In genomic region chr7:93245525-93246432, GRCh38 we compare ENCODE assay signal across 8 cellular contexts. TPM values are rescaled to one million over a fixed set of nuclear protein-coding genes. Genes with fewer than 3 reads are reported as not detected.
A peak's percentile ranks its signal among the peaks of the same experiment; 100 is the strongest.
DNase-seq lines count a peak whose midpoint lies in the region; ATAC-seq and TF ChIP-seq lines count a peak whose summit lies in the region.

No MANE protein-coding gene starts in this region.

- in situ Hi-C loops in KBM-7 (cut with MboI; ENCODE audit: low pct_unique_long_range_greater_than_20kb, low sequenced_read_pairs): no loop called here
- in situ Hi-C loops in gastrocnemius medialis (cut with MboI; ENCODE audit: low sequenced_read_pairs in 4 of 4): loop anchor here in 1 of 4 donors (25.0 kb wide), 1 partner anchor 767 kb away; the partner anchor contains the start of gene BET1

- H3K4me1 ChIP-seq in gastrocnemius medialis (peaks cover 3% of the 10 kb centered on the region in 2 donors), right cardiac atrium (ENCODE audit: control insufficient read depth, insufficient read depth, low read length) (no peaks in the 10 kb centered on the region)

- intact Hi-C loops in gastrocnemius medialis (cut with DNase I; ENCODE audit: low total_unique reads) (no loop called here), right cardiac atrium (cut with DNase I) (no loop called here)

- H3K27ac ChIP-seq in gastrocnemius medialis (no peak overlapping the region), right cardiac atrium (ENCODE audit: low read length) (no peak overlapping the region)

- TF ChIP-seq POLR2A in gastrocnemius medialis (IDR thresholded peaks at IDR 0.05): no peak

- peak in 4 of 5 experiments; percentile 14 to 67 (median 52) for TF ChIP-seq CTCF in gastrocnemius medialis (IDR thresholded peaks at IDR 0.05 in 4 of 5, conservative IDR thresholded peaks at IDR 0.05 in 1 of 5)

- WGBS in right cardiac atrium: 51% methylated on average over 9 of the region's 9 CpGs

- DNase-seq in D341Med (ENCODE audit: low spot score) (peak; percentile 22), KBM-7 (peak; percentile 38), SW480 (ENCODE audit: low spot score) (peak; percentile 62), foreskin melanocyte (peak; percentile 22), gastrocnemius medialis (no peak), HPDE6-E6E7 (ENCODE audit: extremely low spot score) (no peak), right cardiac atrium (no peak)

- no peaks in the 10 kb centered on the region for H3K36me3 ChIP-seq in gastrocnemius medialis

- H3K4me3 ChIP-seq in gastrocnemius medialis: peak overlapping the region in 1 of 4 donors; percentile 6
- H3K4me3 ChIP-seq in right cardiac atrium (ENCODE audit: low read length): no peak overlapping the region

- ATAC-seq in gastrocnemius medialis: no peak
- ATAC-seq in GM19452 (IDR thresholded peaks at IDR 0.05; ENCODE audit: unreplicated experiment): no peak
- ATAC-seq in right cardiac atrium: no peak

- H3K27me3 ChIP-seq in gastrocnemius medialis (no peaks in the 10 kb centered on the region), right cardiac atrium (ENCODE audit: control insufficient read depth, insufficient read depth) (no peaks in the 10 kb centered on the region)

- H3K9me3 ChIP-seq in gastrocnemius medialis (no peaks in the 10 kb centered on the region), right cardiac atrium (ENCODE audit: control insufficient read depth, low read length) (no peaks in the 10 kb centered on the region)

RNA-seq across cellular contexts. Expression of gene VPS50, which starts 13.6 kb away (rescaled TPM):
- total RNA-seq in gastrocnemius medialis: 10 to 100 TPM; 17.2 to 52.2 (median 34.3) TPM
- total RNA-seq in right cardiac atrium: 10 to 100 TPM; 14.3 to 23.0 (median 22.0) TPM
- polyA plus RNA-seq in right cardiac atrium: 6.4 TPM

RNA-seq across cellular contexts. Expression of gene HEPACAM2, which starts 19.5 kb away (rescaled TPM):
- not detected for total RNA-seq in gastrocnemius medialis
- not detected for total RNA-seq in right cardiac atrium
- polyA plus RNA-seq in right cardiac atrium: not detected

Comparison
In these comparisons a context has a peak if more than half of its experiments do, and no peak if none do; other contexts are left out.
1. DNase-seq: peak in D341Med (single experiment), KBM-7 (single experiment), SW480 (single experiment) and foreskin melanocyte (single experiment); none in gastrocnemius medialis (0 of 2), HPDE6-E6E7 (single experiment) and right cardiac atrium (0 of 3).